1 cellular context compared by ENCODE assay signal in the genomic region with DNA sequence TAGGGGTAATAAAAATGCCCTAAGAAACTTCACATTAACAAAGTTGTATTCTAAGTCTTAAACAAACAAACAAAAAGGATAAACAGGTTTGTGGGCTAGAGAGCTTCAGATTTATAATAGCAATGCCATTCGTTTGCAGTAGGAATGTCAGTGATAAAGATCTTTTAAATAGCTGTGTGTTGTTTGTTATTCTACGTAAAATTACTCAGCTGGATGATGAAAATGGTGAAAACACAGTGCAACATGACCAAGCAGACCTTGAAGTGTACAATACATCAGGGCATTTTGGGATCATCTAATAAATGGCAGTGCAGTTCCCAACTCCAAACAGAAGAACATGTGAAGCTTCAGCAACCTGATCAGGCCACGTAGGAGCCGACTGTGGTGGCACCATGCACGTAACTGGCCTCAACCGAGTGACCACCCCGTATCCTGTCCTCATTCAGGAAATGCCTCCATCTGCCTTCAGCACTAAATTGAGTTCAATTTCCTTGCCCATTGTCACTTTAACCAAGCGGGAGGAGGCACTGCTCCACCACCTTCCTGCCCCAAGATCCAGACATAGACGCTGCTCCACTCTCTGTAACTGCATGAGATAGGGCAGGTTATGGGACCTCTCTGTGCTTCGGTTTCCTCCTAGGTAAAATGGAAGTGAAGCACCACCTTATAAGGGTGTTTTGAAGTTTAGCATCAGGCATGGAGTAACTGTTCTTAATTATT.
TF ChIP-seq lines count a peak whose summit lies in the region.

No MANE protein-coding gene starts in this region.

TF ChIP-seq in K562, 482 proteins besides CTCF, POLR2A, EP300 and RAD21 (continued from another document):
- no peak for TF ChIP-seq TSHZ1 (CRISPR knock-in tag; IDR thresholded peaks at IDR 0.05)
- no peak for TF ChIP-seq CXXC5 (CRISPR knock-in tag; IDR thresholded peaks at IDR 0.05)
- TF ChIP-seq, protein P1, sequence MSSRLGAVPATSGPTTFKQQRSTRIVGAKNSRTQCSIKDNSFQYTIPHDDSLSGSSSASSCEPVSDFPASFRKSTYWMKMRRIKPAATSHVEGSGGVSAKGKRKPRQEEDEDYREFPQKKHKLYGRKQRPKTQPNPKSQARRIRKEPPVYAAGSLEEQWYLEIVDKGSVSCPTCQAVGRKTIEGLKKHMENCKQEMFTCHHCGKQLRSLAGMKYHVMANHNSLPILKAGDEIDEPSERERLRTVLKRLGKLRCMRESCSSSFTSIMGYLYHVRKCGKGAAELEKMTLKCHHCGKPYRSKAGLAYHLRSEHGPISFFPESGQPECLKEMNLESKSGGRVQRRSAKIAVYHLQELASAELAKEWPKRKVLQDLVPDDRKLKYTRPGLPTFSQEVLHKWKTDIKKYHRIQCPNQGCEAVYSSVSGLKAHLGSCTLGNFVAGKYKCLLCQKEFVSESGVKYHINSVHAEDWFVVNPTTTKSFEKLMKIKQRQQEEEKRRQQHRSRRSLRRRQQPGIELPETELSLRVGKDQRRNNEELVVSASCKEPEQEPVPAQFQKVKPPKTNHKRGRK (tag; IDR thresholded peaks at IDR 0.05), result no peak
